Comparison of ENCODE assay signal across 15 cellular contexts in genomic region chr18:12006488-12006840, GRCh38.
"Had no signal": no experiment of that assay in that cellular context is flagged by ENCODE, and none has a peak within 500 bp of the region (broad histone marks: within the 10 kb centered on the region; RNA-seq: fewer than 3 reads in every experiment).

No MANE protein-coding gene starts in this region.

- H3K9me3 ChIP-seq: lower lobe of right lung, upper lobe of right lung had no signal

- DNase-seq: activated CD4-positive, alpha-beta T cell treated with anti-CD3 and anti-CD28 coated beads for 1 hour; effector memory CD4-positive, alpha-beta T cell; foreskin fibroblast; hippocampal formation; lower lobe of right lung; nephron progenitor cell; nucleus accumbens; right cardiac atrium; stimulated activated CD4-positive, alpha-beta T cell treated with anti-CD3 and anti-CD28 coated beads, Interleukin-15, amount 100 ng/mL, for 24 hours; stimulated activated CD4-positive, alpha-beta T cell treated with anti-CD3 and anti-CD28 coated beads, Interleukin-2, amount 100 ng/mL, for 48 hours; SW 1271; T-helper 2 cell; upper lobe of right lung; WERI-Rb-1 had no signal

- ATAC-seq: lower lobe of right lung, right cardiac atrium had no signal

- H3K27me3 ChIP-seq: upper lobe of right lung had no signal

- H3K4me3 ChIP-seq: lower lobe of right lung, skin epidermis, upper lobe of right lung had no signal

- H3K27ac ChIP-seq: lower lobe of right lung, upper lobe of right lung, WERI-Rb-1 had no signal
